ENCODE assay signal across 17 cellular contexts in the genomic region with DNA sequence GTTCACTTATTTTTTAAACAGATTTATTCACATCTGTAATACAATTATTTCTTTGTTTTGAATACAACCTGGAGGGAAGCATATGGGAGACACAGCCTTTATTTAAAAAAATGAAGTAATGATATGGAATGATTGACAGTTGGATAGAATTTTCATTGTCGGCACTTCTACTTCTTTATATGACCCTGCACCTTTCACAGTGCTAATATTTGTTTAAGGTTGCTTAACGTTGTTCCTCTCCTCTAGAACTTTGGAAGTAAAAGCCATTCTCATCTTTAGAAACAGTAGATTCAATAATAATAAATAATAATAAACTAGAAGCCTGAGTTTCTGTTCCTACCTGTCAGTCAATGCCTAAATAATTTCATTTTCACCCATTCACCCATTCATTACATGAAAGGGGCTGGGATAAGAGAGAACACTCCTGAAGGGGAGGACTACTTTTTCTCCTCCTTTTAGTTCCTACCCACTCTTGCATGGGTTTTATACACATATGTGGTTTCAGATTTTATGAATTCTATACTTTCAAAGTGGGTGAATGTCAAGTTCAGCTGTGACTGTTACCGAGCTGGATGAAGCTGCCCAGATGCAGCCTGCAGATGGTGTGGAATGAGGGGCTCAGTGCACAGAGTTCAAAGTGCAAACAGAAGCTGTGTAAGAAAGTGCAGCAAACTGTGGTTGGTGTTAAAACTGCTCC. TPM values are rescaled to one million over a fixed set of nuclear protein-coding genes. Genes with fewer than 3 reads are reported as not detected.
DNase-seq lines count a peak whose midpoint lies in the region; TF ChIP-seq lines count a peak whose summit lies in the region.
"Had no signal": no experiment of that assay in that cellular context is flagged by ENCODE, and none has a peak within 500 bp of the region (broad histone marks: within the 10 kb centered on the region; RNA-seq: fewer than 3 reads in every experiment).

No MANE protein-coding gene starts in this region.

- no TSS peak for BruUV-seq in OCI-LY7 (replicated peaks; lab: Mats Ljungman, UMichigan)

- H3K9me3 Mint-ChIP-seq in immature natural killer cell, result no peaks in the 10 kb centered on the region
- H3K9me3 Mint-ChIP-seq: H9 had no signal

- peaks cover 3 to 14% (median 10%) of the 10 kb centered on the region in 3 donors for H3K36me3 Mint-ChIP-seq in immature natural killer cell

- POLR2A ChIA-PET in OCI-LY7 (lab: Charles Lee), result interaction anchor here (0.6 to 1.9 kb wide), 4 partner anchors 11 to 58 kb away, joined by 3 to 6 read pairs (median 4); no protein-coding TSS in a partner anchor

- peaks cover 98% of the 10 kb centered on the region for H3K79me2 ChIP-seq in OCI-LY7 (ENCODE audit: insufficient read depth, low read depth, low read length)

- H3K27ac Mint-ChIP-seq in immature natural killer cell, result peak overlapping the region; percentile 71 to 100 (median 90)
- H3K27ac Mint-ChIP-seq: H9 had no signal

- H3K4me3 ChIP-seq in OCI-LY7 (ENCODE audit: low read depth, low read length, poor library complexity, severe bottlenecking), result no peak overlapping the region
- H3K4me3 ChIP-seq: coronary artery, MG63, PC-9, SK-N-MC had no signal

- H4K20me1 ChIP-seq in OCI-LY7 (ENCODE audit: insufficient read depth, low read length), result peaks cover 18% of the 10 kb centered on the region; the same call in 1 of the 2 replicates

- no peaks in the 10 kb centered on the region for H3K9me2 ChIP-seq in OCI-LY7 (ENCODE audit: insufficient read depth, low read length)

- H3K27ac ChIP-seq in OCI-LY7 (ENCODE audit: low read depth, low read length, poor library complexity, severe bottlenecking), result peak overlapping the region; percentile 28
- H3K27ac ChIP-seq: coronary artery, PC-9, SK-N-MC had no signal

- no peak overlapping the region for H2AFZ ChIP-seq in OCI-LY7 (ENCODE audit: low read length)
- H2AFZ ChIP-seq: PC-9 had no signal

- H3K36me3 ChIP-seq in OCI-LY7 (ENCODE audit: insufficient read depth, low read length), result peaks cover 83% of the 10 kb centered on the region

- peak overlapping the region; percentile 99 for H3K4me2 ChIP-seq in OCI-LY7 (ENCODE audit: low read length)
- H3K4me2 ChIP-seq: PC-9 had no signal

- intact Hi-C loops in OCI-LY7 (cut with micrococcal nuclease; ENCODE audit: unreplicated experiment), result loop anchor here (10.0 kb wide), 1 partner anchor 895 kb away; no protein-coding TSS in a partner anchor

- no peak for TF ChIP-seq CTCF in OCI-LY7 (conservative IDR thresholded peaks at IDR 0.05; ENCODE audit: low read length)

- no peaks in the 10 kb centered on the region for H3K9me3 ChIP-seq in OCI-LY7 (ENCODE audit: low read length)
- H3K9me3 ChIP-seq: MG63 had no signal

- DNase-seq in stimulated activated CD4-positive, alpha-beta T cell treated with anti-CD3 and anti-CD28 coated beads, Interleukin-15, amount 100 ng/mL, for 24 hours, result peak; percentile 38
- DNase-seq in stimulated activated CD4-positive, alpha-beta T cell treated with anti-CD3 and anti-CD28 coated beads, Interleukin-12 subunit alpha, Interleukin-12 subunit beta, amount 100 ng/mL, for 4 hours, result no peak
- DNase-seq in OCI-LY7 (ENCODE audit: low spot score) (peak; percentile 35), immature natural killer cell (no peak), NCI-H2107 (lab: John Stamatoyannopoulos, UW) (no peak), NCI-H146 (lab: John Stamatoyannopoulos, UW) (no peak)
- no peak for DNase-seq in stimulated activated naive CD4-positive, alpha-beta T cell (lab: John Stamatoyannopoulos, UW)
- DNase-seq in activated effector memory CD4-positive, alpha-beta T cell treated with anti-CD3 and anti-CD28 coated beads, Interleukin-2, amount 50 U/mL, for 16 hours, result no peak
- DNase-seq: activated CD4-positive, alpha-beta T cell treated with anti-CD3 and anti-CD28 coated beads, Interleukin-2, amount 50 U/mL, for 48 hours; DMS 273 treated with DMSO at 0.1 percent for 48 hours; H9; MG63; NCI-H2029; PC-9 had no signal

- peaks cover 70% of the 10 kb centered on the region for H3K4me1 ChIP-seq in OCI-LY7 (ENCODE audit: insufficient read depth, low read length, poor library complexity, severe bottlenecking)

- H3K4me3 Mint-ChIP-seq in immature natural killer cell, result peak overlapping the region; percentile 48 to 96 (median 60)
- H3K4me3 Mint-ChIP-seq: H9 had no signal

- peaks cover 2 to 10% (median 7%) of the 10 kb centered on the region in 3 donors for H3K27me3 Mint-ChIP-seq in immature natural killer cell (ENCODE audit: low read depth in 3 of 3)

- CTCF ChIA-PET in OCI-LY7 (lab: Charles Lee; ENCODE audit: unreplicated experiment), result no interaction called here

- H3K4me1 Mint-ChIP-seq in immature natural killer cell, result peaks cover 96 to 100% of the 10 kb centered on the region in 2 donors

RNA-seq across cellular contexts. Expression of gene RUNX1, which starts 9.4 kb away (rescaled TPM):
- 22.3 and 30.5 TPM in 2 replicates for total RNA-seq in OCI-LY7 (2014; rRNA removed; shearing (Covaris generic))
- total RNA-seq in OCI-LY7 (2022), result 40.8 and 44.6 TPM in 2 replicates
- polyA plus RNA-seq in immature natural killer cell, result 10 to 100 TPM in 2 of 3 donors, 1 to 10 TPM in 1; 6.2 to 25.2 (median 10.6) TPM
- polyA plus RNA-seq: neural cell had no signal

Comparison
In these comparisons a context has a peak if more than half of its experiments do, and no peak if none do; other contexts are left out.
1. DNase-seq: peak in stimulated activated CD4-positive, alpha-beta T cell treated with anti-CD3 and anti-CD28 coated beads, Interleukin-15, amount 100 ng/mL, for 24 hours (single experiment) and OCI-LY7 (single experiment); none in stimulated activated CD4-positive, alpha-beta T cell treated with anti-CD3 and anti-CD28 coated beads, Interleukin-12 subunit alpha, Interleukin-12 subunit beta, amount 100 ng/mL, for 4 hours (single experiment), immature natural killer cell (0 of 3), NCI-H2107 (single experiment), NCI-H146 (single experiment), stimulated activated naive CD4-positive, alpha-beta T cell (0 of 6) and activated effector memory CD4-positive, alpha-beta T cell treated with anti-CD3 and anti-CD28 coated beads, Interleukin-2, amount 50 U/mL, for 16 hours (single experiment).